30 cellular contexts compared by ENCODE assay signal in the genomic region with DNA sequence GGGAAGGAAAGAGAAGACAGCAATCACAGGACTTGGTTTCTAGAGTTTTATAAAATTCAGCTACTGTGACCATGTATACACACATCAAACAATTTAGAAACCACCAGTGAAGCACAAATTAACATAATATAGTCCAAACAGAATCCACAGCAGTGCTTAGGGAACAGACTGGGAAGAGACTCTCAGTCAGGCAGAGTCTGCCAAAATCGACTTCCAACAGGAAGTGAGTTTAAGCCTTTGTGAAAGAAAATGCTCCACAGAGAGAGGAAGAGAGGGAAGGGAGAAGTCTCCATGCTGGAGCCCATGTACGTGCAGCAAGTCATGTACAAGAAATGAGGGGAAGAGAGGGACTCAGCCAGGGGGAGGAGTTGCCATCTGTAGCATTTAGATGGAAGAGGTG.
DNase-seq lines count a peak whose midpoint lies in the region; ATAC-seq and TF ChIP-seq lines count a peak whose summit lies in the region.
"Had no signal": no experiment of that assay in that cellular context is flagged by ENCODE, and none has a peak within 500 bp of the region (broad histone marks: within the 10 kb centered on the region; RNA-seq: fewer than 3 reads in every experiment).

No MANE protein-coding gene starts in this region.

- H3K4me1 ChIP-seq in smooth muscle cell (ENCODE audit: low read depth) = no peaks in the 10 kb centered on the region
- H3K4me1 ChIP-seq: ascending aorta, left lung had no signal

- H3K9ac ChIP-seq in smooth muscle cell (ENCODE audit: low read depth) = no peak overlapping the region

- no peak for DNase-seq in left ventricle myocardium superior
- no peak for DNase-seq in Right ventricle myocardium superior
- DNase-seq in NCI-H748 (lab: John Stamatoyannopoulos, UW; ENCODE audit: unreplicated experiment) = peak; percentile 30
- no peak for DNase-seq in smooth muscle cell (lab: John Stamatoyannopoulos, UW; ENCODE audit: unreplicated experiment)
- DNase-seq in activated gamma-delta T cell treated with Interleukin-2 at 50 U/mL for 16 hours = no peak
- DNase-seq in DMS79 (lab: John Stamatoyannopoulos, UW) = no peak
- no peak for DNase-seq in NCI-H2081 treated with DMSO at 0.1 percent for 48 hours (lab: John Stamatoyannopoulos, UW)
- DNase-seq: activated CD4-positive, alpha-beta T cell treated with anti-CD3 and anti-CD28 coated beads, Interleukin-2, amount 10 ng/mL, durations not matched to agents 24 days and 14 days; activated effector memory CD4-positive, alpha-beta T cell treated with Interleukin-2 at 50 U/mL for 16 hours; activated naive CD8-positive, alpha-beta T cell treated with anti-CD3 and anti-CD28 coated beads, Interleukin-2, amount 10 ng/mL, durations not matched to agents 7 days and 5 days; CD8-positive, alpha-beta memory T cell; cortex of kidney; effector memory CD8-positive, alpha-beta T cell; GDM1; glutamatergic neuron; left lung; MM.1S; NCI-H146; NCI-H2107; NCI-H510A; occipital lobe; SIG-M5; substantia nigra; trophoblast cell; WERI-Rb-1 had no signal

- H3K36me3 ChIP-seq in smooth muscle cell (ENCODE audit: low read depth) = no peaks in the 10 kb centered on the region
- H3K36me3 ChIP-seq: ascending aorta, left lung, WERI-Rb-1 had no signal

- intact Hi-C loops in left ventricle myocardium superior (cut with micrococcal nuclease) = no loop called here
- intact Hi-C loops in Right ventricle myocardium superior (cut with DNase I) = no loop called here

- WGBS in smooth muscle cell (ENCODE audit: low lambda C conversion rate) = 51% methylated on average over 2 of the region's 2 CpGs

- H3K27me3 ChIP-seq in smooth muscle cell (ENCODE audit: low read depth) = no peaks in the 10 kb centered on the region
- H3K27me3 ChIP-seq: ascending aorta, left lung had no signal

- no peaks in the 10 kb centered on the region for H3K79me2 ChIP-seq in smooth muscle cell (ENCODE audit: low read depth)

- H3K4me3 Mint-ChIP-seq in brain = no peak overlapping the region
- H3K4me3 Mint-ChIP-seq: activated CD4-positive, alpha-beta T cell treated with anti-CD3 and anti-CD28 coated beads, Interleukin-2, amount 10 ng/mL, durations not matched to agents 24 days and 14 days; activated naive CD8-positive, alpha-beta T cell treated with anti-CD3 and anti-CD28 coated beads, Interleukin-2, amount 10 ng/mL, durations not matched to agents 7 days and 5 days; B cell; CD8-positive, alpha-beta memory T cell; effector memory CD8-positive, alpha-beta T cell; stimulated activated memory B cell treated with anti-CD40 and anti-IgM and Interleukin-4, amounts not matched to agents 10 μg/mL and 1 μg/mL and 100 μg/mL, for 72 hours; T-helper 2 cell treated with Interferon-gamma antibody and Interleukin-4, amounts not matched to agents 5 μg/mL and 100 μg/mL, for 36 hours had no signal

- no peaks in the 10 kb centered on the region for H3K9me3 ChIP-seq in smooth muscle cell (replicated peaks; ENCODE audit: low read depth)
- H3K9me3 ChIP-seq: ascending aorta, left lung had no signal

- H3F3A ChIP-seq in smooth muscle cell (ENCODE audit: low read depth) = no peaks in the 10 kb centered on the region

- H3K9me3 Mint-ChIP-seq in brain = peaks cover 0 to 65% (median 0%) of the 10 kb centered on the region in 5 experiments
- H3K9me3 Mint-ChIP-seq: activated CD4-positive, alpha-beta T cell treated with anti-CD3 and anti-CD28 coated beads, Interleukin-2, amount 10 ng/mL, durations not matched to agents 24 days and 14 days; activated naive CD8-positive, alpha-beta T cell treated with anti-CD3 and anti-CD28 coated beads, Interleukin-2, amount 10 ng/mL, durations not matched to agents 7 days and 5 days; CD8-positive, alpha-beta memory T cell; T-helper 2 cell treated with Interferon-gamma antibody and Interleukin-4, amounts not matched to agents 5 μg/mL and 100 μg/mL, for 36 hours had no signal

- H4K20me1 ChIP-seq in smooth muscle cell (ENCODE audit: low read depth) = no peaks in the 10 kb centered on the region

- no peak for TF ChIP-seq CTCF in brain (conservative IDR thresholded peaks at IDR 0.05)
- TF ChIP-seq CTCF in smooth muscle cell (IDR thresholded peaks at IDR 0.05; ENCODE audit: borderline replicate concordance, insufficient read depth, poor library complexity, severe bottlenecking) = no peak

- H3K4me2 ChIP-seq in smooth muscle cell = no peak overlapping the region

- H3K27ac ChIP-seq in smooth muscle cell (ENCODE audit: low read depth) = no peak overlapping the region
- H3K27ac ChIP-seq: ascending aorta, left lung, WERI-Rb-1 had no signal

- peak overlapping the region in 3 of 5 experiments; percentile 18 to 37 (median 30) for H3K27ac Mint-ChIP-seq in brain
- H3K27ac Mint-ChIP-seq: activated CD4-positive, alpha-beta T cell treated with anti-CD3 and anti-CD28 coated beads, Interleukin-2, amount 10 ng/mL, durations not matched to agents 24 days and 14 days; activated naive CD8-positive, alpha-beta T cell treated with anti-CD3 and anti-CD28 coated beads, Interleukin-2, amount 10 ng/mL, durations not matched to agents 7 days and 5 days; B cell; effector memory CD8-positive, alpha-beta T cell; stimulated activated memory B cell treated with anti-CD40 and anti-IgM and Interleukin-4, amounts not matched to agents 10 μg/mL and 1 μg/mL and 100 μg/mL, for 72 hours; T-helper 2 cell treated with Interferon-gamma antibody and Interleukin-4, amounts not matched to agents 5 μg/mL and 100 μg/mL, for 36 hours had no signal

- H2AFZ ChIP-seq in smooth muscle cell (ENCODE audit: low read depth) = peak overlapping the region; percentile 27

- ATAC-seq in left ventricle myocardium superior = peak; percentile 22
- no peak for ATAC-seq in Right ventricle myocardium superior (ENCODE audit: poor library complexity)
- ATAC-seq: effector memory CD8-positive, alpha-beta T cell; left lung; stimulated activated memory B cell treated with anti-CD40 and anti-IgM and Interleukin-4, amounts not matched to agents 10 μg/mL and 1 μg/mL and 100 μg/mL, for 72 hours had no signal

- no peak overlapping the region for H3K4me3 ChIP-seq in smooth muscle cell
- H3K4me3 ChIP-seq: ascending aorta, left lung had no signal

- H3K36me3 Mint-ChIP-seq in brain = no peaks in the 10 kb centered on the region
- H3K36me3 Mint-ChIP-seq: activated naive CD8-positive, alpha-beta T cell treated with anti-CD3 and anti-CD28 coated beads, Interleukin-2, amount 10 ng/mL, durations not matched to agents 7 days and 5 days; CD8-positive, alpha-beta memory T cell; stimulated activated memory B cell treated with anti-CD40 and anti-IgM and Interleukin-4, amounts not matched to agents 10 μg/mL and 1 μg/mL and 100 μg/mL, for 72 hours had no signal

- H3K4me1 Mint-ChIP-seq in brain = peaks cover 15% of the 10 kb centered on the region
- H3K4me1 Mint-ChIP-seq: activated naive CD8-positive, alpha-beta T cell treated with anti-CD3 and anti-CD28 coated beads, Interleukin-2, amount 10 ng/mL, durations not matched to agents 7 days and 5 days; B cell; CD8-positive, alpha-beta memory T cell had no signal

- peaks cover 8% of the 10 kb centered on the region for H3K27me3 Mint-ChIP-seq in brain
- H3K27me3 Mint-ChIP-seq: activated CD4-positive, alpha-beta T cell treated with anti-CD3 and anti-CD28 coated beads, Interleukin-2, amount 10 ng/mL, durations not matched to agents 24 days and 14 days had no signal
